Comparison of ENCODE assay signal across 14 cellular contexts in genomic region chr2:117523842-117524241, GRCh38.
"Had no signal": no experiment of that assay in that cellular context is flagged by ENCODE, and none has a peak within 500 bp of the region (broad histone marks: within the 10 kb centered on the region; RNA-seq: fewer than 3 reads in every experiment).

No MANE protein-coding gene starts in this region.

- H3K27ac Mint-ChIP-seq: activated CD4-positive, alpha-beta memory T cell treated with anti-CD3 and anti-CD28 coated beads, Interleukin-2, amount 10 ng/mL, durations not matched to agents 7 days and 5 days; activated CD4-positive, alpha-beta T cell treated with anti-CD3 and anti-CD28 coated beads for 36 hours; activated naive CD4-positive, alpha-beta T cell treated with anti-CD3 and anti-CD28 coated beads, Interleukin-2, amount 10 ng/mL, durations not matched to agents 7 days and 5 days; activated naive CD8-positive, alpha-beta T cell treated with anti-CD3 and anti-CD28 coated beads for 36 hours; activated T-cell treated with anti-CD3 and anti-CD28 coated beads, Interleukin-2, amount 50 U/mL, for 72 hours; activated T-helper 2 cell treated with anti-CD3 and anti-CD28 coated beads, Interferon-gamma antibody, Interleukin-2, Interleukin-4, amounts not matched to agents 10 μg/mL and 5 μg/mL and 100 μg/mL, durations not matched to agents 14 hours and 24 hours and 36 hours; T-helper 1 cell treated with Interleukin-12 subunit alpha and Interleukin-12 subunit beta and Interleukin-4 antibody, amounts not matched to agents 30 μg/mL and 1 μg/mL, for 36 hours had no signal

- H3K4me1 Mint-ChIP-seq: activated CD4-positive, alpha-beta memory T cell treated with anti-CD3 and anti-CD28 coated beads, Interleukin-2, amount 10 ng/mL, durations not matched to agents 7 days and 5 days; activated CD4-positive, alpha-beta T cell treated with anti-CD3 and anti-CD28 coated beads for 36 hours; activated naive CD4-positive, alpha-beta T cell treated with anti-CD3 and anti-CD28 coated beads, Interleukin-2, amount 10 ng/mL, durations not matched to agents 7 days and 5 days; activated naive CD8-positive, alpha-beta T cell treated with anti-CD3 and anti-CD28 coated beads for 36 hours had no signal

- H3K9me3 Mint-ChIP-seq: activated naive CD8-positive, alpha-beta T cell treated with anti-CD3 and anti-CD28 coated beads for 36 hours; activated T-cell treated with anti-CD3 and anti-CD28 coated beads, Interleukin-2, amount 50 U/mL, for 72 hours had no signal

- DNase-seq: activated CD4-positive, alpha-beta memory T cell treated with anti-CD3 and anti-CD28 coated beads, Interleukin-2, amount 10 ng/mL, durations not matched to agents 7 days and 5 days; activated CD4-positive, alpha-beta T cell treated with anti-CD3 and anti-CD28 coated beads for 36 hours; activated CD4-positive, alpha-beta T cell treated with anti-CD3 and anti-CD28 coated beads, Interleukin-2, amount 50 U/mL, for 1 hour; activated gamma-delta T cell treated with Interleukin-2 at 50 U/mL for 16 hours; activated naive CD4-positive, alpha-beta T cell treated with anti-CD3 and anti-CD28 coated beads, Interleukin-2, amount 10 ng/mL, durations not matched to agents 7 days and 5 days; activated naive CD8-positive, alpha-beta T cell treated with anti-CD3 and anti-CD28 coated beads for 36 hours; activated T-cell treated with anti-CD3 and anti-CD28 coated beads for 4 hours; activated T-cell treated with anti-CD3 and anti-CD28 coated beads, Interleukin-2, amount 50 U/mL, for 72 hours; central memory CD4-positive, alpha-beta T cell; NCI-H187 treated with DMSO at 0.1 percent for 48 hours; NCI-H524 treated with DMSO at 0.1 percent for 48 hours had no signal

- ATAC-seq: activated CD4-positive, alpha-beta T cell treated with anti-CD3 and anti-CD28 coated beads for 36 hours; activated T-cell treated with anti-CD3 and anti-CD28 coated beads, Interleukin-2, amount 50 U/mL, for 72 hours; PC-3 had no signal

- H3K4me3 Mint-ChIP-seq: activated CD4-positive, alpha-beta memory T cell treated with anti-CD3 and anti-CD28 coated beads, Interleukin-2, amount 10 ng/mL, durations not matched to agents 7 days and 5 days; activated CD4-positive, alpha-beta T cell treated with anti-CD3 and anti-CD28 coated beads for 36 hours; activated naive CD4-positive, alpha-beta T cell treated with anti-CD3 and anti-CD28 coated beads, Interleukin-2, amount 10 ng/mL, durations not matched to agents 7 days and 5 days; activated naive CD8-positive, alpha-beta T cell treated with anti-CD3 and anti-CD28 coated beads for 36 hours; activated T-cell treated with anti-CD3 and anti-CD28 coated beads, Interleukin-2, amount 50 U/mL, for 72 hours; T-helper 1 cell treated with Interleukin-12 subunit alpha and Interleukin-12 subunit beta and Interleukin-4 antibody, amounts not matched to agents 30 μg/mL and 1 μg/mL, for 36 hours had no signal

- H3K27me3 Mint-ChIP-seq: activated CD4-positive, alpha-beta memory T cell treated with anti-CD3 and anti-CD28 coated beads, Interleukin-2, amount 10 ng/mL, durations not matched to agents 7 days and 5 days; activated CD4-positive, alpha-beta T cell treated with anti-CD3 and anti-CD28 coated beads for 36 hours; activated naive CD4-positive, alpha-beta T cell treated with anti-CD3 and anti-CD28 coated beads, Interleukin-2, amount 10 ng/mL, durations not matched to agents 7 days and 5 days; activated naive CD8-positive, alpha-beta T cell treated with anti-CD3 and anti-CD28 coated beads for 36 hours had no signal

- H3K36me3 Mint-ChIP-seq: activated naive CD4-positive, alpha-beta T cell treated with anti-CD3 and anti-CD28 coated beads, Interleukin-2, amount 10 ng/mL, durations not matched to agents 7 days and 5 days; activated naive CD8-positive, alpha-beta T cell treated with anti-CD3 and anti-CD28 coated beads for 36 hours had no signal
